Comparison of ENCODE assay signal across 7 cellular contexts in the genomic region with DNA sequence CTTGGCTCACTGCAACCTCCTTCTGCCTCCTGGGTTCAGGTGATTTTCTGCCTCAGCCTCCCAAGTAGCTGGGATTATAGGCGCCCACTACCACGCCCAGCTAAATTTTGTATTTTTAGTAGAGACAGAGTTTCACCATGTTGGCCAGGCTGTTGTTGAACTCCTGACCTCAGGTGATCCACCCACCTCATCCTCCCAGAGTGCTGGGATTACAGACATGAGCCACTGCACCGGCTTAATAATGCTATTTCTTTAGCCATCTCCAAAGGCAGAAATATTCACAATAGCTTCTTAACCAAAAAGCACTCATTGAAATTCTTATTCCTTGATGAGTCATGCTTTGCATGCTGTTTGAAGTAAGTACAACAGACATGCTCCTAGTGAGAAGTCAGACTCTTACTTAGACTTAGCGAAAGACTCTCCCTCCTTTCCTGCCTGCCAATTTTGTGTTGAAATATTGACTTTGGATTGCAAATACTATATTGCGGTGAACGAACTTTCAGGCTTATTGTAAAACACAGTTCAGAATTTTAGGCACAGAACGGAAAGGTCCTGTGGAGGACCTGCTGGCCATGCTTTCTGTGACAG. TPM values are rescaled to one million over a fixed set of nuclear protein-coding genes. Genes with fewer than 3 reads are reported as not detected.
DNase-seq lines count a peak whose midpoint lies in the region; ATAC-seq, FAIRE-seq and TF ChIP-seq lines count a peak whose summit lies in the region.

No MANE protein-coding gene starts in this region.

- H3K4me3 ChIP-seq in esophagus (ENCODE audit: low read depth in 1 of 2, low read length in 2 of 2) = peak overlapping the region in 1 of 2 donors; percentile 33
- peak overlapping the region; percentile 22 for H3K4me3 ChIP-seq in skeletal muscle satellite cell (ENCODE audit: low read length)

- peak overlapping the region; percentile 59 for H3K4me2 ChIP-seq in skeletal muscle satellite cell (ENCODE audit: low read length)

- no peak for DNase-seq in H54 (ENCODE audit: insufficient read length, low spot score)
- peak; percentile 57 for DNase-seq in RWPE1 (ENCODE audit: low spot score)
- no peak for DNase-seq in DMS79 (lab: John Stamatoyannopoulos, UW)

- H3K27me3 ChIP-seq in esophagus (ENCODE audit: control insufficient read depth in 1 of 2, insufficient read depth in 2 of 2, low read length in 2 of 2) (no peaks in the 10 kb centered on the region), skeletal muscle satellite cell (ENCODE audit: control insufficient read depth, insufficient read depth, low read length) (no peaks in the 10 kb centered on the region)

- ATAC-seq in HG02970 (IDR thresholded peaks at IDR 0.05; ENCODE audit: low FRiP score, unreplicated experiment) (no peak), HG03097 (IDR thresholded peaks at IDR 0.05; ENCODE audit: low FRiP score, unreplicated experiment) (no peak)

- H3K9ac ChIP-seq in skeletal muscle satellite cell (ENCODE audit: low read depth, low read length) = no peak overlapping the region

- H3K4me1 ChIP-seq in esophagus (ENCODE audit: control insufficient read depth in 2 of 2, insufficient read depth in 2 of 2, low read length in 1 of 2) (peaks cover 0 to 2% of the 10 kb centered on the region in 2 donors), skeletal muscle satellite cell (ENCODE audit: control insufficient read depth, insufficient read depth, low read length) (peaks cover 67% of the 10 kb centered on the region)

- H3K36me3 ChIP-seq in esophagus (ENCODE audit: control insufficient read depth in 2 of 2, insufficient read depth in 2 of 2, low read length in 1 of 2) = no peaks in the 10 kb centered on the region
- H3K36me3 ChIP-seq in skeletal muscle satellite cell (ENCODE audit: insufficient read depth, low read length) = peaks cover 19% of the 10 kb centered on the region

- no peak for TF ChIP-seq POLR2A in H54 (IDR thresholded peaks at IDR 0.05; ENCODE audit: low read depth, low read length)

- 25 to 40% methylated on average over 7 of the region's 7 CpGs for WGBS in esophagus, 2 donors

- FAIRE-seq in H54 (lab: Jason Lieb, UNC) = peak; percentile 98

- CTCF ChIA-PET in RWPE1 (lab: Yijun Ruan, JAX) = interaction anchor here (0.8 kb wide), 1 partner anchor 200 kb away, joined by 3 read pairs; no protein-coding TSS in a partner anchor

- no peaks in the 10 kb centered on the region for H3K9me3 ChIP-seq in esophagus (ENCODE audit: control insufficient read depth in 2 of 2, insufficient read depth in 1 of 2, low read depth in 1 of 2, low read length in 1 of 2)
- no peaks in the 10 kb centered on the region for H3K9me3 ChIP-seq in skeletal muscle satellite cell (replicated peaks; ENCODE audit: low read length)

- POLR2A ChIA-PET in RWPE1 (lab: Yijun Ruan, JAX; ENCODE audit: low non-redundant PET) = interaction anchor here (0.6 kb wide), 1 partner anchor 19 kb away, joined by 3 read pairs; no protein-coding TSS in a partner anchor

- H3K27ac ChIP-seq in RWPE1 (peak overlapping the region; percentile 83), esophagus (ENCODE audit: low read depth in 2 of 2, low read length in 1 of 2) (peak overlapping the region; percentile 65 to 71)

- no peak for TF ChIP-seq CTCF in RWPE1 (conservative IDR thresholded peaks at IDR 0.05; ENCODE audit: low read depth)

RNA-seq across cellular contexts. Expression of a gene that starts 4.4 kb away (rescaled TPM):
- polyA plus RNA-seq in esophagus = 100 to 1,000 TPM in 1 of 2 donors, 10 to 100 TPM in 1; 57.2 to 155 TPM
- 235 and 246 TPM in 2 replicates for total RNA-seq in skeletal muscle satellite cell (2012; rRNA removed)
